ENCODE assay signal across 8 cellular contexts in genomic region chr1:110605901-110606783, GRCh38. TPM values are rescaled to one million over a fixed set of nuclear protein-coding genes. Genes with fewer than 3 reads are reported as not detected.
DNase-seq lines count a peak whose midpoint lies in the region; ATAC-seq and TF ChIP-seq lines count a peak whose summit lies in the region.

KCNA2 (minus strand) TSS chr1:110606358; CDS start chr1:110604782, 1,576 bp downstream.

- no peak within 1 kb of the TSS for H3K9ac ChIP-seq in endodermal cell (ENCODE audit: extremely low read depth, low read length, poor library complexity, severe bottlenecking)

- H3K27ac ChIP-seq in RWPE2 (ENCODE audit: poor library complexity, severe bottlenecking) = no peak within 1 kb of the TSS
- H3K27ac ChIP-seq in endodermal cell (ENCODE audit: low read depth, low read length) = no peak within 1 kb of the TSS
- H3K27ac ChIP-seq in tibial nerve = peak within 1 kb of the TSS; percentile 57 to 90 (median 80)

- DNase-seq in T-helper 1 cell = no peak
- DNase-seq in RWPE2 (ENCODE audit: low spot score) = no peak
- DNase-seq in endodermal cell = peak; percentile 87
- peak; percentile 57 for DNase-seq in middle frontal gyrus (ENCODE audit: extremely low spot score, low spot score)
- no peak for DNase-seq in tibial nerve (ENCODE audit: low spot score in 2 of 2)
- DNase-seq in NOMO-1 treated with DMSO at 0.1 percent for 48 hours (lab: John Stamatoyannopoulos, UW; ENCODE audit: unreplicated experiment) = no peak

- no peaks in the 10 kb centered on the region for H3K36me3 Mint-ChIP-seq in endodermal cell (ENCODE audit: low read depth)

- TF ChIP-seq POLR2A in tibial nerve (IDR thresholded peaks at IDR 0.05) = peak in 1 of 2 donors; percentile 51

- H3K36me3 ChIP-seq in RWPE2 (ENCODE audit: low read depth) (no peaks in the 10 kb centered on the region), endodermal cell (ENCODE audit: control insufficient read depth, insufficient read depth, low read length) (no peaks in the 10 kb centered on the region), tibial nerve (peaks cover 0 to 9% (median 0%) of the 10 kb centered on the region in 3 donors)

- ATAC-seq in RWPE2 (ENCODE audit: low read depth) (peak; percentile 58), HG03378 (IDR thresholded peaks at IDR 0.05; ENCODE audit: unreplicated experiment) (no peak)

- peaks cover 85% of the 10 kb centered on the region for H3K27me3 Mint-ChIP-seq in endodermal cell (ENCODE audit: insufficient read depth)

- no peak for TF ChIP-seq CTCF in RWPE2 (IDR thresholded peaks at IDR 0.05; ENCODE audit: poor library complexity, severe bottlenecking)
- peak; percentile 21 for TF ChIP-seq CTCF in endodermal cell (conservative IDR thresholded peaks at IDR 0.05)
- peak in 1 of 5 experiments; percentile 6 for TF ChIP-seq CTCF in tibial nerve (IDR thresholded peaks at IDR 0.05)

- H3K4me3 Mint-ChIP-seq in endodermal cell = peak within 1 kb of the TSS; percentile 65

- intact Hi-C loops in T-helper 1 cell treated with Interleukin-12 subunit alpha and Interleukin-12 subunit beta and Interleukin-4 antibody, amounts not matched to agents 30 ng/mL and 1 ng/mL, for 36 hours (cut with micrococcal nuclease) = loop anchor here (2.0 kb wide), 1 partner anchor 81 kb away; no protein-coding TSS in a partner anchor

- H3K9me3 ChIP-seq in RWPE2 (ENCODE audit: severe bottlenecking) = no peaks in the 10 kb centered on the region
- no peaks in the 10 kb centered on the region for H3K9me3 ChIP-seq in endodermal cell (ENCODE audit: control insufficient read depth, low read length)
- H3K9me3 ChIP-seq in tibial nerve = no peaks in the 10 kb centered on the region

- H3K27me3 ChIP-seq in RWPE2 (ENCODE audit: insufficient read depth, poor library complexity, severe bottlenecking) (peaks cover 58% of the 10 kb centered on the region), endodermal cell (ENCODE audit: control insufficient read depth, insufficient read depth, low read length, poor library complexity, severe bottlenecking) (peaks cover 83% of the 10 kb centered on the region), tibial nerve (peaks cover 0 to 54% of the 10 kb centered on the region in 2 donors)

- no peaks in the 10 kb centered on the region for H3K9me3 Mint-ChIP-seq in endodermal cell

- H3K4me1 ChIP-seq in RWPE2 (ENCODE audit: insufficient read depth, poor library complexity, severe bottlenecking) (no peaks in the 10 kb centered on the region), endodermal cell (ENCODE audit: control insufficient read depth, insufficient read depth, low read length) (peaks cover 7% of the 10 kb centered on the region), tibial nerve (peaks cover 0 to 63% (median 17%) of the 10 kb centered on the region in 4 donors)

- peaks cover 12% of the 10 kb centered on the region for H3K4me1 Mint-ChIP-seq in endodermal cell

- peak in 1 of 2 donors; percentile 72 for TF ChIP-seq EP300 in tibial nerve (IDR thresholded peaks at IDR 0.05)

- WGBS in endodermal cell (ENCODE audit: insufficient coverage in 1 of 2, insufficient read length in 1 of 2), 2 experiments = 0 to 1% methylated on average over 6 to 49 of the region's 49 CpGs
- WGBS in tibial nerve, 2 donors = 1 to 4% methylated on average over 8 to 29 of the region's 49 CpGs

- H3K27ac Mint-ChIP-seq in endodermal cell = no peak within 1 kb of the TSS

- H3K4me3 ChIP-seq in RWPE2 (ENCODE audit: severe bottlenecking) = peak within 1 kb of the TSS; percentile 15
- peak within 1 kb of the TSS; percentile 78 for H3K4me3 ChIP-seq in endodermal cell (ENCODE audit: low read length)
- peak within 1 kb of the TSS; percentile 57 to 75 (median 64) for H3K4me3 ChIP-seq in tibial nerve

RNA-seq across cellular contexts. Expression of gene KCNA2, which starts in this region (rescaled TPM):
- 10.7 and 12.9 TPM in 2 replicates for total RNA-seq in T-helper 1 cell treated with Interleukin-12 subunit alpha and Interleukin-12 subunit beta and Interleukin-4 antibody, amounts not matched to agents 30 ng/mL and 1 ng/mL, for 36 hours
- total RNA-seq in endodermal cell = under 1 TPM; 0.11 to 0.57 TPM
- polyA plus RNA-seq in endodermal cell (2013, experiment 1 of 2) = 7.8 TPM
- polyA plus RNA-seq in endodermal cell (2013, experiment 2 of 2) = 7.9 TPM
- total RNA-seq in tibial nerve = 10 to 100 TPM; 10.2 to 22.0 (median 16.5) TPM

Comparison
In these comparisons a context has a peak if more than half of its experiments do, and no peak if none do; other contexts are left out.
1. DNase-seq: peak in endodermal cell (single experiment) and middle frontal gyrus (single experiment); none in T-helper 1 cell (0 of 5), RWPE2 (single experiment), tibial nerve (0 of 2) and NOMO-1 treated with DMSO at 0.1 percent for 48 hours (single experiment).
2. H3K27ac ChIP-seq: peak in tibial nerve (4 of 4); none in RWPE2 (single experiment) and endodermal cell (single experiment).
3. H3K4me3 ChIP-seq: peak in every context shown above with its lines; median percentile 78 in endodermal cell; 64 in tibial nerve; 15 in RWPE2.